In the genomic region with DNA sequence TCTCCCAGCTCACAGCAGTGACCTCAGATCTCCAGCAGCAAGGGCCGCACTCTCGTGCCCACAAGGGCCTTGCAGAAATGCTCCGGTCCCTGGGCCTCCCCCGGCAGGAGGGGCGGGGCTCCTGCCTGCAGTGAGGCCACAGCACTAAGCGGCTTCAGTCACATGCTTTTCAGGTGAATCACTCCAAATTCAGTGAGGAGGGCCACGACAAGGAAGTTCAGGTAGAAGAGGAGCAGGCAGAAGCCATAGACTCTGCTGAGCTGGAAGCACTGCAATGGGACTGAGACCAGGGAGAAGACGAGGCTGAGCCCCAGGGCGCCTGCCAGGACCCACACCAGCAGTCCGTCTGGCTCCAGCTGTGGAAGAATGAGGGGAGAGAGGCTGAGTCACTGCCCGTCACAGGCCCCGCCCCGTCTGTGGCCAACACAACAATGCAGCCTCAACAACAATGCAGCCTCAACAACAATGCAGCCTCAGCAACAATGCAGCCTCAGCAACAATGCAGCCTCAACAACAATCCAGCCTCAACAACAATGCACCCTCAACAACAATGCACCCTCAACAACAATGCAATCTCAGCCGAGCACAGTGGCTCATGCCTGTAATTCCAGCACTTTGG, we compare ENCODE assay signal across 8 cellular contexts. TPM values are rescaled to one million over a fixed set of nuclear protein-coding genes. Genes with fewer than 3 reads are reported as not detected.
DNase-seq lines count a peak whose midpoint lies in the region; ATAC-seq lines count a peak whose summit lies in the region.

No MANE protein-coding gene starts in this region.

- no peaks in the 10 kb centered on the region for H3K9me3 Mint-ChIP-seq in activated CD8-positive, alpha-beta memory T cell treated with anti-CD3 and anti-CD28 coated beads, Interleukin-2, amount 10 ng/mL, durations not matched to agents 7 days and 5 days (ENCODE audit: low read depth)
- H3K9me3 Mint-ChIP-seq in immature natural killer cell, result no peaks in the 10 kb centered on the region

- no peak for DNase-seq in activated CD8-positive, alpha-beta memory T cell treated with anti-CD3 and anti-CD28 coated beads, Interleukin-2, amount 10 ng/mL, durations not matched to agents 7 days and 5 days
- no peak for DNase-seq in activated CD8-positive, alpha-beta memory T cell treated with anti-CD3 and anti-CD28 coated beads for 24 hours
- DNase-seq in astrocyte of the hippocampus (ENCODE audit: low read depth, low spot score), result peak; percentile 92
- DNase-seq in immature natural killer cell, result no peak

- H3K36me3 ChIP-seq in iPS-18a (ENCODE audit: control insufficient read depth, low read depth, low read length) (no peaks in the 10 kb centered on the region), subcutaneous abdominal adipose tissue (ENCODE audit: control insufficient read depth in 5 of 5, insufficient read depth in 5 of 5, low read length in 5 of 5) (peaks cover 0 to 68% (median 44%) of the 10 kb centered on the region in 5 donors)

- H3K9me3 ChIP-seq in iPS-18a (ENCODE audit: control insufficient read depth, low read depth, low read length), result no peaks in the 10 kb centered on the region
- H3K9me3 ChIP-seq in subcutaneous abdominal adipose tissue (ENCODE audit: control insufficient read depth in 5 of 5, low read length in 5 of 5), result no peaks in the 10 kb centered on the region

- H3K4me1 ChIP-seq in iPS-18a (ENCODE audit: control insufficient read depth, low read depth, low read length), result peaks cover 10% of the 10 kb centered on the region
- H3K4me1 ChIP-seq in subcutaneous abdominal adipose tissue (ENCODE audit: control insufficient read depth in 5 of 5, insufficient read depth in 5 of 5, low read length in 5 of 5), result peaks cover 7 to 44% (median 37%) of the 10 kb centered on the region in 5 donors

- H3K27ac Mint-ChIP-seq in activated CD8-positive, alpha-beta memory T cell treated with anti-CD3 and anti-CD28 coated beads, Interleukin-2, amount 10 ng/mL, durations not matched to agents 7 days and 5 days, result peak overlapping the region; percentile 56
- peak overlapping the region in 1 of 6 donors; percentile 35 for H3K27ac Mint-ChIP-seq in immature natural killer cell

- H3K27me3 ChIP-seq in iPS-18a (ENCODE audit: control insufficient read depth, insufficient read depth, low read length) (no peaks in the 10 kb centered on the region), subcutaneous abdominal adipose tissue (ENCODE audit: control insufficient read depth in 5 of 5, insufficient read depth in 4 of 5, low read length in 5 of 5) (no peaks in the 10 kb centered on the region)

- peaks cover 2% of the 10 kb centered on the region for H3K36me3 Mint-ChIP-seq in activated CD8-positive, alpha-beta memory T cell treated with anti-CD3 and anti-CD28 coated beads, Interleukin-2, amount 10 ng/mL, durations not matched to agents 7 days and 5 days
- peaks cover 5 to 16% (median 13%) of the 10 kb centered on the region in 3 donors for H3K36me3 Mint-ChIP-seq in immature natural killer cell

- H3K9ac ChIP-seq in iPS-18a (ENCODE audit: low read length) (peak overlapping the region; percentile 13), subcutaneous abdominal adipose tissue (ENCODE audit: low read length in 5 of 5) (no peak overlapping the region)

- H3K4me1 Mint-ChIP-seq in activated CD8-positive, alpha-beta memory T cell treated with anti-CD3 and anti-CD28 coated beads, Interleukin-2, amount 10 ng/mL, durations not matched to agents 7 days and 5 days, result peaks cover 7% of the 10 kb centered on the region
- peaks cover 0 to 7% of the 10 kb centered on the region in 2 donors for H3K4me1 Mint-ChIP-seq in immature natural killer cell

- CTCF ChIA-PET in activated CD8-positive, alpha-beta memory T cell treated with anti-CD3 and anti-CD28 coated beads, Interleukin-2, amount 10 ng/mL, durations not matched to agents 7 days and 5 days (lab: Charles Lee), result no interaction called here

- peak overlapping the region; percentile 46 for H3K27ac ChIP-seq in iPS-18a (ENCODE audit: low read length)
- peak overlapping the region; percentile 47 for H3K27ac ChIP-seq in subcutaneous abdominal adipose tissue (ENCODE audit: low read depth, low read length)

- H3K4me3 Mint-ChIP-seq in activated CD8-positive, alpha-beta memory T cell treated with anti-CD3 and anti-CD28 coated beads, Interleukin-2, amount 10 ng/mL, durations not matched to agents 7 days and 5 days, result no peak overlapping the region
- H3K4me3 Mint-ChIP-seq in immature natural killer cell, result no peak overlapping the region

- H3K4me3 ChIP-seq in iPS-18a (ENCODE audit: low read length), result no peak overlapping the region
- H3K4me3 ChIP-seq in subcutaneous abdominal adipose tissue (ENCODE audit: low read depth in 1 of 5, low read length in 5 of 5), result no peak overlapping the region

- H3K27me3 Mint-ChIP-seq in activated CD8-positive, alpha-beta memory T cell treated with anti-CD3 and anti-CD28 coated beads, Interleukin-2, amount 10 ng/mL, durations not matched to agents 7 days and 5 days, result no peaks in the 10 kb centered on the region
- H3K27me3 Mint-ChIP-seq in immature natural killer cell (ENCODE audit: low read depth in 3 of 3), result peaks cover 0 to 2% (median 0%) of the 10 kb centered on the region in 3 donors

- no peak for ATAC-seq in activated CD8-positive, alpha-beta memory T cell treated with anti-CD3 and anti-CD28 coated beads, Interleukin-2, amount 10 ng/mL, durations not matched to agents 7 days and 5 days
- ATAC-seq in GM21390 (IDR thresholded peaks at IDR 0.05; ENCODE audit: unreplicated experiment) (no peak), GM21786 (IDR thresholded peaks at IDR 0.05; ENCODE audit: unreplicated experiment) (no peak)

RNA-seq across cellular contexts. Expression of gene SLC8B1, which starts 35.2 kb away (rescaled TPM):
- 10 to 100 TPM; 18.5 to 20.6 TPM for total RNA-seq in activated CD8-positive, alpha-beta memory T cell treated with anti-CD3 and anti-CD28 coated beads, Interleukin-2, amount 10 ng/mL, durations not matched to agents 7 days and 5 days
- polyA plus RNA-seq in immature natural killer cell, result 10 to 100 TPM in 2 of 3 donors, 1 to 10 TPM in 1; 8.0 to 18.6 (median 10.3) TPM

RNA-seq across cellular contexts. Expression of gene PLBD2, which starts 58.7 kb away (rescaled TPM):
- total RNA-seq in activated CD8-positive, alpha-beta memory T cell treated with anti-CD3 and anti-CD28 coated beads, Interleukin-2, amount 10 ng/mL, durations not matched to agents 7 days and 5 days, result 10 to 100 TPM; 11.2 to 12.5 TPM
- 10 to 100 TPM in 1 of 3 donors, 1 to 10 TPM in 2; 4.8 to 10.1 (median 5.5) TPM for polyA plus RNA-seq in immature natural killer cell
